Comparison of ENCODE assay signal across 20 cellular contexts in genomic region chr2:20574423-20574911, GRCh38.
DNase-seq lines count a peak whose midpoint lies in the region; ATAC-seq and TF ChIP-seq lines count a peak whose summit lies in the region.
"Had no signal": no experiment of that assay in that cellular context is flagged by ENCODE, and none has a peak within 500 bp of the region (broad histone marks: within the 10 kb centered on the region; RNA-seq: fewer than 3 reads in every experiment).

No MANE protein-coding gene starts in this region.

- no peaks in the 10 kb centered on the region for H3K27me3 ChIP-seq in subcutaneous abdominal adipose tissue (ENCODE audit: control insufficient read depth in 5 of 5, insufficient read depth in 4 of 5, low read length in 5 of 5)
- H3K27me3 ChIP-seq in naive thymus-derived CD4-positive, alpha-beta T cell (ENCODE audit: control insufficient read depth in 2 of 2, insufficient read depth in 2 of 2, low read length in 2 of 2) = no peaks in the 10 kb centered on the region

- H3K9me3 Mint-ChIP-seq in activated CD8-positive, alpha-beta T cell treated with anti-CD3 and anti-CD28 coated beads, Interleukin-2, amount 10 ng/mL, durations not matched to agents 7 days and 5 days (ENCODE audit: insufficient read depth) = no peaks in the 10 kb centered on the region
- H3K9me3 Mint-ChIP-seq in activated CD8-positive, alpha-beta T cell treated with anti-CD3 and anti-CD28 coated beads for 36 hours = no peaks in the 10 kb centered on the region
- no peaks in the 10 kb centered on the region for H3K9me3 Mint-ChIP-seq in endothelial cell (ENCODE audit: unreplicated experiment)
- H3K9me3 Mint-ChIP-seq in nephron = no peaks in the 10 kb centered on the region
- H3K9me3 Mint-ChIP-seq in naive thymus-derived CD4-positive, alpha-beta T cell = peaks cover 0 to 3% (median 0%) of the 10 kb centered on the region in 11 donors
- H3K9me3 Mint-ChIP-seq: memory B cell had no signal

- H3K36me3 ChIP-seq in subcutaneous abdominal adipose tissue (ENCODE audit: control insufficient read depth in 5 of 5, insufficient read depth in 5 of 5, low read length in 5 of 5) = no peaks in the 10 kb centered on the region
- H3K36me3 ChIP-seq in naive thymus-derived CD4-positive, alpha-beta T cell (ENCODE audit: control insufficient read depth in 2 of 3, insufficient read depth in 3 of 3, low read length in 3 of 3) = no peaks in the 10 kb centered on the region

- CTCF ChIA-PET in activated CD8-positive, alpha-beta T cell treated with anti-CD3 and anti-CD28 coated beads, Interleukin-2, amount 10 ng/mL, durations not matched to agents 7 days and 5 days (lab: Charles Lee) = interaction anchor here (1.7 kb wide), 1 partner anchor 76 kb away, joined by 6 read pairs; the partner anchor contains the start of gene HS1BP3
- CTCF ChIA-PET in activated CD8-positive, alpha-beta T cell treated with anti-CD3 and anti-CD28 coated beads for 36 hours (lab: Charles Lee) = interaction anchor here (0.5 kb wide), 1 partner anchor 68 kb away, joined by 3 read pairs; no protein-coding TSS in a partner anchor
- CTCF ChIA-PET in naive thymus-derived CD4-positive, alpha-beta T cell (lab: Charles Lee) = no interaction called here

- POLR2A ChIA-PET in activated CD8-positive, alpha-beta T cell treated with anti-CD3 and anti-CD28 coated beads, Interleukin-2, amount 10 ng/mL, durations not matched to agents 7 days and 5 days (lab: Charles Lee) = no interaction called here
- POLR2A ChIA-PET in activated CD8-positive, alpha-beta T cell treated with anti-CD3 and anti-CD28 coated beads for 36 hours (lab: Charles Lee) = interaction anchor here (0.7 kb wide), 1 partner anchor 548 kb away, joined by 3 read pairs; no protein-coding TSS in a partner anchor
- POLR2A ChIA-PET in naive thymus-derived CD4-positive, alpha-beta T cell (lab: Charles Lee) = no interaction called here

- peak overlapping the region in 1 of 5 donors; percentile 39 for H3K9ac ChIP-seq in subcutaneous abdominal adipose tissue (ENCODE audit: low read length in 5 of 5)

- H3K27me3 Mint-ChIP-seq in activated CD8-positive, alpha-beta T cell treated with anti-CD3 and anti-CD28 coated beads, Interleukin-2, amount 10 ng/mL, durations not matched to agents 7 days and 5 days (ENCODE audit: low read depth) = no peaks in the 10 kb centered on the region
- H3K27me3 Mint-ChIP-seq in activated CD8-positive, alpha-beta T cell treated with anti-CD3 and anti-CD28 coated beads for 36 hours = no peaks in the 10 kb centered on the region
- H3K27me3 Mint-ChIP-seq in endothelial cell (ENCODE audit: unreplicated experiment) (peaks cover 9% of the 10 kb centered on the region), nephron (ENCODE audit: low read depth) (peaks cover 4% of the 10 kb centered on the region)
- H3K27me3 Mint-ChIP-seq in naive thymus-derived CD4-positive, alpha-beta T cell = no peaks in the 10 kb centered on the region
- H3K27me3 Mint-ChIP-seq: activated CD4-positive, alpha-beta T cell treated with anti-CD3 and anti-CD28 coated beads, Interleukin-2, amount 10 ng/mL, durations not matched to agents 24 days and 14 days; activated naive CD8-positive, alpha-beta T cell; memory B cell had no signal

- intact Hi-C loops in activated CD8-positive, alpha-beta T cell treated with anti-CD3 and anti-CD28 coated beads for 36 hours (cut with micrococcal nuclease) = no loop called here
- intact Hi-C loops in naive thymus-derived CD4-positive, alpha-beta T cell (cut with micrococcal nuclease) = loop anchor here in 1 of 2 donors (5.0 kb wide), 1 partner anchor 122 kb away; no protein-coding TSS in a partner anchor

- H3K4me3 Mint-ChIP-seq in activated CD8-positive, alpha-beta T cell treated with anti-CD3 and anti-CD28 coated beads, Interleukin-2, amount 10 ng/mL, durations not matched to agents 7 days and 5 days = no peak overlapping the region
- no peak overlapping the region for H3K4me3 Mint-ChIP-seq in activated CD8-positive, alpha-beta T cell treated with anti-CD3 and anti-CD28 coated beads for 36 hours
- no peak overlapping the region for H3K4me3 Mint-ChIP-seq in endothelial cell (ENCODE audit: unreplicated experiment)
- peak overlapping the region in 2 of 3 experiments; percentile 32 to 38 for H3K4me3 Mint-ChIP-seq in nephron
- H3K4me3 Mint-ChIP-seq in naive thymus-derived CD4-positive, alpha-beta T cell = no peak overlapping the region
- H3K4me3 Mint-ChIP-seq: activated CD4-positive, alpha-beta T cell treated with anti-CD3 and anti-CD28 coated beads, Interleukin-2, amount 10 ng/mL, durations not matched to agents 24 days and 14 days; activated naive CD8-positive, alpha-beta T cell; memory B cell had no signal

- peaks cover 8% of the 10 kb centered on the region for H3K36me3 Mint-ChIP-seq in activated CD8-positive, alpha-beta T cell treated with anti-CD3 and anti-CD28 coated beads, Interleukin-2, amount 10 ng/mL, durations not matched to agents 7 days and 5 days (ENCODE audit: low read depth)
- H3K36me3 Mint-ChIP-seq in activated CD8-positive, alpha-beta T cell treated with anti-CD3 and anti-CD28 coated beads for 36 hours (ENCODE audit: low read depth) = peaks cover 3% of the 10 kb centered on the region
- H3K36me3 Mint-ChIP-seq in endothelial cell (ENCODE audit: low read depth, unreplicated experiment) (peaks cover 4% of the 10 kb centered on the region), nephron (ENCODE audit: low read depth) (no peaks in the 10 kb centered on the region)
- peaks cover 0 to 14% (median 0%) of the 10 kb centered on the region in 5 donors for H3K36me3 Mint-ChIP-seq in naive thymus-derived CD4-positive, alpha-beta T cell
- H3K36me3 Mint-ChIP-seq: memory B cell had no signal

- no peak for ATAC-seq in activated CD8-positive, alpha-beta T cell treated with anti-CD3 and anti-CD28 coated beads, Interleukin-2, amount 10 ng/mL, durations not matched to agents 7 days and 5 days
- no peak for ATAC-seq in activated CD8-positive, alpha-beta T cell treated with anti-CD3 and anti-CD28 coated beads for 36 hours
- ATAC-seq in naive thymus-derived CD4-positive, alpha-beta T cell = no peak
- no peak for ATAC-seq in HG02885 (IDR thresholded peaks at IDR 0.05; ENCODE audit: poor library complexity, unreplicated experiment)
- no peak for ATAC-seq in HG03520 (IDR thresholded peaks at IDR 0.05; ENCODE audit: unreplicated experiment)

- peak overlapping the region; percentile 23 for H3K27ac Mint-ChIP-seq in activated CD8-positive, alpha-beta T cell treated with anti-CD3 and anti-CD28 coated beads, Interleukin-2, amount 10 ng/mL, durations not matched to agents 7 days and 5 days
- no peak overlapping the region for H3K27ac Mint-ChIP-seq in activated CD8-positive, alpha-beta T cell treated with anti-CD3 and anti-CD28 coated beads for 36 hours
- peak overlapping the region; percentile 72 for H3K27ac Mint-ChIP-seq in endothelial cell (ENCODE audit: unreplicated experiment)
- peak overlapping the region; percentile 85 to 99 (median 92) for H3K27ac Mint-ChIP-seq in nephron
- H3K27ac Mint-ChIP-seq in naive thymus-derived CD4-positive, alpha-beta T cell = peak overlapping the region in 1 of 9 donors; percentile 38
- H3K27ac Mint-ChIP-seq: activated CD4-positive, alpha-beta T cell treated with anti-CD3 and anti-CD28 coated beads, Interleukin-2, amount 10 ng/mL, durations not matched to agents 24 days and 14 days; activated naive CD8-positive, alpha-beta T cell; memory B cell had no signal

- no peak for TF ChIP-seq CTCF in activated CD8-positive, alpha-beta T cell treated with anti-CD3 and anti-CD28 coated beads for 36 hours (IDR thresholded peaks at IDR 0.05)
- no peak for TF ChIP-seq CTCF in endothelial cell (IDR thresholded peaks at IDR 0.05; ENCODE audit: unreplicated experiment)
- TF ChIP-seq CTCF in nephron (IDR thresholded peaks at IDR 0.05; ENCODE audit: unreplicated experiment in 3 of 3) = no peak

- H3K9me3 ChIP-seq in subcutaneous abdominal adipose tissue (ENCODE audit: control insufficient read depth in 5 of 5, low read length in 5 of 5) = no peaks in the 10 kb centered on the region
- H3K9me3 ChIP-seq in naive thymus-derived CD4-positive, alpha-beta T cell (ENCODE audit: control insufficient read depth in 2 of 3, low read length in 3 of 3) = no peaks in the 10 kb centered on the region

- no peak overlapping the region for H3K4me3 ChIP-seq in subcutaneous abdominal adipose tissue (ENCODE audit: low read depth in 1 of 5, low read length in 5 of 5)
- no peak overlapping the region for H3K4me3 ChIP-seq in naive thymus-derived CD4-positive, alpha-beta T cell (ENCODE audit: low read length)

- H3K4me1 ChIP-seq in subcutaneous abdominal adipose tissue (ENCODE audit: control insufficient read depth in 5 of 5, insufficient read depth in 5 of 5, low read length in 5 of 5) = peaks cover 15 to 98% (median 85%) of the 10 kb centered on the region in 5 donors
- peaks cover 13% of the 10 kb centered on the region in 2 donors for H3K4me1 ChIP-seq in naive thymus-derived CD4-positive, alpha-beta T cell (ENCODE audit: control insufficient read depth in 2 of 2, insufficient read depth in 2 of 2, low read length in 2 of 2)

- peaks cover 45% of the 10 kb centered on the region for H3K4me1 Mint-ChIP-seq in activated CD8-positive, alpha-beta T cell treated with anti-CD3 and anti-CD28 coated beads, Interleukin-2, amount 10 ng/mL, durations not matched to agents 7 days and 5 days (ENCODE audit: low read depth)
- peaks cover 18% of the 10 kb centered on the region for H3K4me1 Mint-ChIP-seq in activated CD8-positive, alpha-beta T cell treated with anti-CD3 and anti-CD28 coated beads for 36 hours (ENCODE audit: low read depth)
- H3K4me1 Mint-ChIP-seq in endothelial cell (ENCODE audit: unreplicated experiment) = peaks cover 83% of the 10 kb centered on the region
- peaks cover 68% of the 10 kb centered on the region for H3K4me1 Mint-ChIP-seq in nephron
- H3K4me1 Mint-ChIP-seq in naive thymus-derived CD4-positive, alpha-beta T cell = peaks cover 9 to 32% (median 10%) of the 10 kb centered on the region in 7 donors

- H3K27ac ChIP-seq in subcutaneous abdominal adipose tissue (ENCODE audit: low read depth, low read length) = peak overlapping the region; percentile 91
- no peak overlapping the region for H3K27ac ChIP-seq in naive thymus-derived CD4-positive, alpha-beta T cell (ENCODE audit: low read depth, low read length)
- H3K27ac ChIP-seq: C4-2B had no signal

- no peak for DNase-seq in activated CD8-positive, alpha-beta T cell treated with anti-CD3 and anti-CD28 coated beads, Interleukin-2, amount 10 ng/mL, durations not matched to agents 7 days and 5 days
- no peak for DNase-seq in activated CD8-positive, alpha-beta T cell treated with anti-CD3 and anti-CD28 coated beads for 36 hours
- no peak for DNase-seq in endothelial cell (ENCODE audit: low spot score)
- no peak for DNase-seq in naive thymus-derived CD4-positive, alpha-beta T cell
- DNase-seq: activated CD4-positive, alpha-beta T cell treated with anti-CD3 and anti-CD28 coated beads, Interleukin-2, amount 10 ng/mL, durations not matched to agents 24 days and 14 days; central memory CD4-positive, alpha-beta T cell; DMS79; MM.1S; NCI-H2029; NCI-H510A; SIG-M5; stimulated activated CD4-positive, alpha-beta T cell treated with anti-CD3 and anti-CD28 coated beads, Interleukin-4, amount 100 ng/mL, for 24 hours; stimulated activated CD8-positive, alpha-beta memory T cell treated with anti-CD3 and anti-CD28 coated beads, Interleukin-4, amount 100 ng/mL, for 48 hours had no signal

Comparison
In these comparisons a context has a peak if more than half of its experiments do, and no peak if none do; other contexts are left out.
1. H3K4me3 Mint-ChIP-seq: peak in nephron (2 of 3); none in activated CD8-positive, alpha-beta T cell treated with anti-CD3 and anti-CD28 coated beads, Interleukin-2, amount 10 ng/mL, durations not matched to agents 7 days and 5 days (single experiment), activated CD8-positive, alpha-beta T cell treated with anti-CD3 and anti-CD28 coated beads for 36 hours (single experiment), endothelial cell (single experiment) and naive thymus-derived CD4-positive, alpha-beta T cell (0 of 10).